1 cellular context compared by ENCODE assay signal in the genomic region with DNA sequence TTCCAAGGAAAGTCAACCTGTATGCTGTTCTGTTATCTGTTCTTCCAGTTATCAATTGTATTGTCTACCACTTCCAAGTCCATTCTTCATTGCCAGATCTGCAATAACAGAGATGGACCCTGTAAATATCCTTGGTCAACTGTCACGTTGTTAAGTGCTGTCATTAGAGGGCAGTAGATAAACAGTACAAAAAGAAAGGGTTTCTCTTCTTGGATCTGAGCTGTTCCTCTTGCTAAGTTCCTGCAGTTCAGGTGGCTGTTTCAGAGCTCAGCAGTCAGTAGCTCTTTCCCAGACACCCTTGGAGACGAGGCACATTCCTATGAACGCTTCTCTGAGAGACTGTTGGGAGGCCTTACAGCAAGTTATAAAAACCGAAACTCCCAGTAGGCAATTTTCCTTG.
TF ChIP-seq lines count a peak whose summit lies in the region.

No MANE protein-coding gene starts in this region.

TF ChIP-seq in SK-N-SH treated with all-trans-retinoic acid at 6 μM for 48 hours, 23 proteins besides CTCF, POLR2A, EP300 and RAD21 (continued from another document):
- TF ChIP-seq PPARA (CRISPR knock-in tag; IDR thresholded peaks at IDR 0.05; ENCODE audit: borderline replicate concordance) (no peak), BACH2 (CRISPR knock-in tag; IDR thresholded peaks at IDR 0.05; ENCODE audit: borderline replicate concordance) (no peak), ESRRG (CRISPR knock-in tag; IDR thresholded peaks at IDR 0.05) (no peak), GLIS3 (CRISPR knock-in tag; IDR thresholded peaks at IDR 0.05) (no peak)
- TF ChIP-seq, protein P1, sequence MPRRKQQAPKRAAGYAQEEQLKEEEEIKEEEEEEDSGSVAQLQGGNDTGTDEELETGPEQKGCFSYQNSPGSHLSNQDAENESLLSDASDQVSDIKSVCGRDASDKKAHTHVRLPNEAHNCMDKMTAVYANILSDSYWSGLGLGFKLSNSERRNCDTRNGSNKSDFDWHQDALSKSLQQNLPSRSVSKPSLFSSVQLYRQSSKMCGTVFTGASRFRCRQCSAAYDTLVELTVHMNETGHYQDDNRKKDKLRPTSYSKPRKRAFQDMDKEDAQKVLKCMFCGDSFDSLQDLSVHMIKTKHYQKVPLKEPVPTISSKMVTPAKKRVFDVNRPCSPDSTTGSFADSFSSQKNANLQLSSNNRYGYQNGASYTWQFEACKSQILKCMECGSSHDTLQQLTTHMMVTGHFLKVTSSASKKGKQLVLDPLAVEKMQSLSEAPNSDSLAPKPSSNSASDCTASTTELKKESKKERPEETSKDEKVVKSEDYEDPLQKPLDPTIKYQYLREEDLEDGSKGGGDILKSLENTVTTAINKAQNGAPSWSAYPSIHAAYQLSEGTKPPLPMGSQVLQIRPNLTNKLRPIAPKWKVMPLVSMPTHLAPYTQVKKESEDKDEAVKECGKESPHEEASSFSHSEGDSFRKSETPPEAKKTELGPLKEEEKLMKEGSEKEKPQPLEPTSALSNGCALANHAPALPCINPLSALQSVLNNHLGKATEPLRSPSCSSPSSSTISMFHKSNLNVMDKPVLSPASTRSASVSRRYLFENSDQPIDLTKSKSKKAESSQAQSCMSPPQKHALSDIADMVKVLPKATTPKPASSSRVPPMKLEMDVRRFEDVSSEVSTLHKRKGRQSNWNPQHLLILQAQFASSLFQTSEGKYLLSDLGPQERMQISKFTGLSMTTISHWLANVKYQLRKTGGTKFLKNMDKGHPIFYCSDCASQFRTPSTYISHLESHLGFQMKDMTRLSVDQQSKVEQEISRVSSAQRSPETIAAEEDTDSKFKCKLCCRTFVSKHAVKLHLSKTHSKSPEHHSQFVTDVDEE (CRISPR knock-in tag; IDR thresholded peaks at IDR 0.05), result no peak
